12 cellular contexts compared by ENCODE assay signal in the genomic region with DNA sequence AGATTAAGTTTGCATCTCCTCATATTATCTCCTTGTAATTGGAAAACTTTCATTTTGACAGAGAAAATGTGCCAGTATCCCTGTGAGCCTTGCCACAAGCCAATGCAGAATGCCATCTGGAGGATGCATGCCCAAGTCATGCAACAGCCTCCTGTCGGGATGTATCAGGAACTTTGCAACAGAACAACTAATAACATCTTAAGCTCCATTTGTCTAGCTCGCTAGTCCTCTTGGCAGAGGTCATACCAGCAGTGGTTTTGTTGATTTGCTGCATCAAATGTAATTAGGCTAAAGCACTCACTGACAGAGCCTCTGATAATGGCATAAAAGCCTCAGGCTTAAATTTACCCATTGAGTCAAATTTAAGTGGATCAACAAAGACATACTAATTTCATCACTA.
DNase-seq lines count a peak whose midpoint lies in the region; ATAC-seq, FAIRE-seq and TF ChIP-seq lines count a peak whose summit lies in the region.
"Had no signal": no experiment of that assay in that cellular context is flagged by ENCODE, and none has a peak within 500 bp of the region (broad histone marks: within the 10 kb centered on the region; RNA-seq: fewer than 3 reads in every experiment).

No MANE protein-coding gene starts in this region.

- H3K9me3 ChIP-seq in K562 (replicated peaks; ENCODE audit: control insufficient read depth, insufficient read depth, low read depth, low read length) = no peaks in the 10 kb centered on the region
- no peaks in the 10 kb centered on the region for H3K9me3 ChIP-seq in Caco-2
- H3K9me3 ChIP-seq: colonic mucosa, gastroesophageal sphincter, psoas muscle had no signal

- H2AFZ ChIP-seq in K562 (ENCODE audit: low read depth, low read length) = no peak overlapping the region

- no peak overlapping the region for H3K27ac ChIP-seq in K562 (ENCODE audit: extremely low read depth, low read depth, low read length)
- H3K27ac ChIP-seq: colonic mucosa, gastroesophageal sphincter, psoas muscle had no signal

- no TSS peak for BruUV-seq in K562 (replicated peaks; lab: Mats Ljungman, UMichigan)
- BruUV-seq in Caco-2 (replicated peaks; lab: Mats Ljungman, UMichigan) = no TSS peak

- no peak for TF ChIP-seq POLR2A in K562 (conservative IDR thresholded peaks at IDR 0.05)

- peaks cover 6% of the 10 kb centered on the region for H3K27me3 Mint-ChIP-seq in Caco-2 (ENCODE audit: insufficient read depth, unreplicated experiment)

- H3K4me3 ChIP-seq in K562 (no peak overlapping the region), Caco-2 (ENCODE audit: low read depth, low read length) (no peak overlapping the region)
- H3K4me3 ChIP-seq: colonic mucosa, gastroesophageal sphincter, psoas muscle had no signal

- H3K27me3 ChIP-seq in K562 (ENCODE audit: control insufficient read depth in 2 of 2, insufficient read depth in 2 of 2, low read length in 2 of 2) (no peaks in the 10 kb centered on the region), Caco-2 (replicated peaks; ENCODE audit: control insufficient read depth, insufficient read depth, low read length) (no peaks in the 10 kb centered on the region)
- H3K27me3 ChIP-seq: colonic mucosa, gastroesophageal sphincter had no signal

- no peaks in the 10 kb centered on the region for H3K36me3 Mint-ChIP-seq in Caco-2 (ENCODE audit: insufficient read depth, unreplicated experiment)

- no peak overlapping the region for H3K4me3 Mint-ChIP-seq in Caco-2 (ENCODE audit: unreplicated experiment)

- POLR2A ChIA-PET in K562 (lab: Yijun Ruan, JAX) (no interaction called here), Caco-2 (lab: Charles Lee) (no interaction called here)

- H3K4me1 ChIP-seq in K562 (replicated peaks in 1 of 2; ENCODE audit: control insufficient read depth in 2 of 2, insufficient read depth in 2 of 2, low read length in 2 of 2) = no peaks in the 10 kb centered on the region
- no peaks in the 10 kb centered on the region for H3K4me1 ChIP-seq in Caco-2
- H3K4me1 ChIP-seq: colonic mucosa, gastroesophageal sphincter, psoas muscle had no signal

- TF ChIP-seq CTCF in AG09319 (IDR thresholded peaks at IDR 0.05; ENCODE audit: low read depth, low read length) (no peak), K562 (IDR thresholded peaks at IDR 0.05 in 2 of 3, conservative IDR thresholded peaks at IDR 0.05 in 1 of 3; ENCODE audit: insufficient read depth in 2 of 3, low read depth in 1 of 3, low read length in 3 of 3) (no peak), Caco-2 (IDR thresholded peaks at IDR 0.05; ENCODE audit: insufficient read depth in 1 of 2, low read depth in 1 of 2, low read length in 1 of 2, severe bottlenecking in 1 of 2, unreplicated experiment in 1 of 2) (no peak)

- TF ChIP-seq RAD21 in K562 (CRISPR knock-in tag; conservative IDR thresholded peaks at IDR 0.05 in 1 of 2, IDR thresholded peaks at IDR 0.05 in 1 of 2) = no peak

- WGBS in K562 (ENCODE audit: insufficient coverage, low coverage, missing lambda C conversion rate) = 0% methylated on average over 2 of the region's 2 CpGs

- H3K9me3 Mint-ChIP-seq in Caco-2 (ENCODE audit: unreplicated experiment) = no peaks in the 10 kb centered on the region

- TF ChIP-seq EP300 in K562 (IDR thresholded peaks at IDR 0.05; ENCODE audit: low read length) = no peak

- H3K4me2 ChIP-seq in K562 (ENCODE audit: insufficient read depth, low read length) = no peak overlapping the region

- no peaks in the 10 kb centered on the region for H3K79me2 ChIP-seq in K562 (ENCODE audit: control insufficient read depth, insufficient read depth, low read length)

- H3K4me1 Mint-ChIP-seq in Caco-2 (ENCODE audit: low read depth, unreplicated experiment) = no peaks in the 10 kb centered on the region

- H3K9ac ChIP-seq in K562 (ENCODE audit: insufficient read depth in 1 of 2, low read depth in 2 of 2, low read length in 2 of 2) = no peak overlapping the region

- H3K9me1 ChIP-seq in K562 (ENCODE audit: control insufficient read depth, insufficient read depth, low read length) = no peaks in the 10 kb centered on the region

- FAIRE-seq in K562 (lab: Jason Lieb, UNC) = no peak

- ATAC-seq in K562 (no peak), HG02852 (IDR thresholded peaks at IDR 0.05; ENCODE audit: unreplicated experiment) (no peak), HG02884 (IDR thresholded peaks at IDR 0.05; ENCODE audit: unreplicated experiment) (no peak)
- ATAC-seq: gastroesophageal sphincter, psoas muscle had no signal

- DNase-seq in AG09319 (ENCODE audit: extremely low read depth, low read depth) (peak; percentile 11), D341Med (ENCODE audit: low spot score) (peak; percentile 29), NCI-H446 (lab: John Stamatoyannopoulos, UW) (peak; percentile 35 to 77), K562 (ENCODE audit: extremely low read depth in 1 of 4, low spot score in 3 of 4) (no peak), Caco-2 (no peak), NCI-H2107 treated with DMSO at 0.1 percent for 48 hours (lab: John Stamatoyannopoulos, UW; ENCODE audit: unreplicated experiment) (no peak)
- DNase-seq: colonic mucosa, NCI-H1930, psoas muscle had no signal

- in situ Hi-C loops in K562 (cut with MboI) = no loop called here

- no peaks in the 10 kb centered on the region for H3K36me3 ChIP-seq in K562 (ENCODE audit: control insufficient read depth, insufficient read depth, low read length)
- no peaks in the 10 kb centered on the region for H3K36me3 ChIP-seq in Caco-2 (ENCODE audit: control insufficient read depth, insufficient read depth, low read length)
- H3K36me3 ChIP-seq: colonic mucosa, gastroesophageal sphincter had no signal

- intact Hi-C loops in K562 (cut with micrococcal nuclease) (loop anchor here (10.0 kb wide), 1 partner anchor 359 kb away; no protein-coding TSS in a partner anchor), Caco-2 (cut with micrococcal nuclease; ENCODE audit: unreplicated experiment) (no loop called here)

- H4K20me1 ChIP-seq in K562 (replicated peaks; ENCODE audit: control insufficient read depth, insufficient read depth, low read length) = no peaks in the 10 kb centered on the region

- CTCF ChIA-PET in K562 (lab: Yijun Ruan, JAX; ENCODE audit: low intra/inter-chr PET ratio) (no interaction called here), Caco-2 (lab: Charles Lee) (no interaction called here)

- H3K27ac Mint-ChIP-seq in Caco-2 (ENCODE audit: unreplicated experiment) = no peak overlapping the region

TF ChIP-seq in K562, 482 proteins besides CTCF, POLR2A, EP300 and RAD21:
- TF ChIP-seq ZNF311 (CRISPR knock-in tag; IDR thresholded peaks at IDR 0.05) = 0 out of 2 replicates have a peak, but pooled peaks have one; percentile 19
- TF ChIP-seq ZC3H11A (IDR thresholded peaks at IDR 0.05; ENCODE audit: low read depth, low read length) = no peak

Comparison
In these comparisons a context has a peak if more than half of its experiments do, and no peak if none do; other contexts are left out.
1. DNase-seq: peak in AG09319 (single experiment), D341Med (single experiment) and NCI-H446 (2 of 2); none in K562 (0 of 4), Caco-2 (0 of 2) and NCI-H2107 treated with DMSO at 0.1 percent for 48 hours (single experiment).